8 cellular contexts compared by ENCODE assay signal in genomic region chr7:7761974-7762769, GRCh38. TPM values are rescaled to one million over a fixed set of nuclear protein-coding genes. Genes with fewer than 3 reads are reported as not detected.
DNase-seq lines count a peak whose midpoint lies in the region; ATAC-seq and TF ChIP-seq lines count a peak whose summit lies in the region.

No MANE protein-coding gene starts in this region.

- CTCF ChIA-PET in activated CD8-positive, alpha-beta memory T cell treated with anti-CD3 and anti-CD28 coated beads, Interleukin-2, amount 10 ng/mL, durations not matched to agents 7 days and 5 days (lab: Charles Lee), result interaction anchor here (1.1 to 4.5 kb wide), 4 partner anchors 81 to 659 kb away, joined by 3 to 32 read pairs (median 6); no protein-coding TSS in a partner anchor

- H3K4me3 ChIP-seq in esophagus muscularis mucosa (peak overlapping the region; percentile 41 to 55 (median 50)), parathyroid adenoma (ENCODE audit: low read depth, low read length) (peak overlapping the region; percentile 32)

- intact Hi-C loops in esophagus muscularis mucosa (cut with DNase I), result no loop called here

- in situ Hi-C loops in SK-MEL-5 (cut with HindIII; ENCODE audit: low pct_unique_long_range_greater_than_20kb, low sequenced_read_pairs), result no loop called here

- DNase-seq in activated CD8-positive, alpha-beta memory T cell treated with anti-CD3 and anti-CD28 coated beads, Interleukin-2, amount 10 ng/mL, durations not matched to agents 7 days and 5 days, result peak; percentile 51
- DNase-seq in activated CD8-positive, alpha-beta memory T cell treated with anti-CD3 and anti-CD28 coated beads, Interleukin-2, amount 50 U/mL, for 48 hours, result no peak
- DNase-seq in SK-MEL-5 (ENCODE audit: low read depth, low spot score) (peak; percentile 70), esophagus muscularis mucosa (ENCODE audit: extremely low spot score) (no peak), NCI-H1048 (lab: John Stamatoyannopoulos, UW) (no peak), NK-92 (lab: John Stamatoyannopoulos, UW; ENCODE audit: unreplicated experiment) (no peak)

- no peak for TF ChIP-seq EP300 in esophagus muscularis mucosa (IDR thresholded peaks at IDR 0.05)

- peak overlapping the region; percentile 90 for H3K4me3 Mint-ChIP-seq in activated CD8-positive, alpha-beta memory T cell treated with anti-CD3 and anti-CD28 coated beads, Interleukin-2, amount 10 ng/mL, durations not matched to agents 7 days and 5 days

- no peak overlapping the region for H3K9ac ChIP-seq in parathyroid adenoma

- no peak overlapping the region for H2AFZ ChIP-seq in parathyroid adenoma

- peak overlapping the region; percentile 18 for H3K4me2 ChIP-seq in parathyroid adenoma (ENCODE audit: low read length)

- H3K27ac Mint-ChIP-seq in activated CD8-positive, alpha-beta memory T cell treated with anti-CD3 and anti-CD28 coated beads, Interleukin-2, amount 10 ng/mL, durations not matched to agents 7 days and 5 days, result peak overlapping the region; percentile 95

- H3K4me1 Mint-ChIP-seq in activated CD8-positive, alpha-beta memory T cell treated with anti-CD3 and anti-CD28 coated beads, Interleukin-2, amount 10 ng/mL, durations not matched to agents 7 days and 5 days, result peaks cover 42% of the 10 kb centered on the region

- no peak for TF ChIP-seq POLR2A in esophagus muscularis mucosa (IDR thresholded peaks at IDR 0.05; ENCODE audit: low read depth)

- no peaks in the 10 kb centered on the region for H3K79me2 ChIP-seq in parathyroid adenoma

- H3K9me3 ChIP-seq in esophagus muscularis mucosa (no peaks in the 10 kb centered on the region), parathyroid adenoma (ENCODE audit: control insufficient read depth, low read length) (no peaks in the 10 kb centered on the region)

- H3K9me3 Mint-ChIP-seq in activated CD8-positive, alpha-beta memory T cell treated with anti-CD3 and anti-CD28 coated beads, Interleukin-2, amount 10 ng/mL, durations not matched to agents 7 days and 5 days (ENCODE audit: low read depth), result no peaks in the 10 kb centered on the region

- no peak for TF ChIP-seq CTCF in esophagus muscularis mucosa (IDR thresholded peaks at IDR 0.05)
- TF ChIP-seq CTCF in parathyroid adenoma (IDR thresholded peaks at IDR 0.05), result no peak

- H3K4me1 ChIP-seq in esophagus muscularis mucosa (peaks cover 3 to 33% (median 17%) of the 10 kb centered on the region in 4 donors), parathyroid adenoma (peaks cover 6% of the 10 kb centered on the region)

- ATAC-seq in activated CD8-positive, alpha-beta memory T cell treated with anti-CD3 and anti-CD28 coated beads, Interleukin-2, amount 10 ng/mL, durations not matched to agents 7 days and 5 days, result peak; percentile 90
- ATAC-seq in HG02798 (IDR thresholded peaks at IDR 0.05; ENCODE audit: poor library complexity, unreplicated experiment), result peak; percentile 72

- no peaks in the 10 kb centered on the region for H3K36me3 ChIP-seq in esophagus muscularis mucosa
- H3K36me3 ChIP-seq in parathyroid adenoma (ENCODE audit: control insufficient read depth, insufficient read depth, low read length), result no peaks in the 10 kb centered on the region

- H3K27me3 ChIP-seq in esophagus muscularis mucosa (no peaks in the 10 kb centered on the region), parathyroid adenoma (ENCODE audit: control insufficient read depth, insufficient read depth, low read length) (no peaks in the 10 kb centered on the region)

- H3K27ac ChIP-seq in esophagus muscularis mucosa (replicated peaks in 1 of 4), result peak overlapping the region; percentile 35 to 65 (median 55)
- no peak overlapping the region for H3K27ac ChIP-seq in parathyroid adenoma

- no peaks in the 10 kb centered on the region for H3K36me3 Mint-ChIP-seq in activated CD8-positive, alpha-beta memory T cell treated with anti-CD3 and anti-CD28 coated beads, Interleukin-2, amount 10 ng/mL, durations not matched to agents 7 days and 5 days

- WGBS in esophagus muscularis mucosa, result 5% methylated on average over 9 of the region's 9 CpGs

- no peaks in the 10 kb centered on the region for H3K27me3 Mint-ChIP-seq in activated CD8-positive, alpha-beta memory T cell treated with anti-CD3 and anti-CD28 coated beads, Interleukin-2, amount 10 ng/mL, durations not matched to agents 7 days and 5 days

RNA-seq across cellular contexts. Expression of gene RPA3, which starts 43.8 kb away (rescaled TPM):
- 100 to 1,000 TPM; 111 to 126 TPM for total RNA-seq in activated CD8-positive, alpha-beta memory T cell treated with anti-CD3 and anti-CD28 coated beads, Interleukin-2, amount 10 ng/mL, durations not matched to agents 7 days and 5 days
- 53.7 and 81.2 TPM in 2 replicates for total RNA-seq in SK-MEL-5 (2014; rRNA removed; shearing (Covaris generic))
- 34.6 and 57.4 TPM in 2 replicates for polyA plus RNA-seq in SK-MEL-5 (2015; cell fraction: cytosol; rRNA removed)
- 49.6 and 60.3 TPM in 2 replicates for polyA plus RNA-seq in SK-MEL-5 (2015; cell fraction: nucleus; rRNA removed)
- 10 to 100 TPM; 11.5 to 22.0 (median 16.3) TPM for total RNA-seq in esophagus muscularis mucosa

Comparison
In these comparisons a context has a peak if more than half of its experiments do, and no peak if none do; other contexts are left out.
1. DNase-seq: peak in activated CD8-positive, alpha-beta memory T cell treated with anti-CD3 and anti-CD28 coated beads, Interleukin-2, amount 10 ng/mL, durations not matched to agents 7 days and 5 days (single experiment) and SK-MEL-5 (single experiment); none in activated CD8-positive, alpha-beta memory T cell treated with anti-CD3 and anti-CD28 coated beads, Interleukin-2, amount 50 U/mL, for 48 hours (single experiment), esophagus muscularis mucosa (single experiment), NCI-H1048 (single experiment) and NK-92 (single experiment).